In the genomic region with DNA sequence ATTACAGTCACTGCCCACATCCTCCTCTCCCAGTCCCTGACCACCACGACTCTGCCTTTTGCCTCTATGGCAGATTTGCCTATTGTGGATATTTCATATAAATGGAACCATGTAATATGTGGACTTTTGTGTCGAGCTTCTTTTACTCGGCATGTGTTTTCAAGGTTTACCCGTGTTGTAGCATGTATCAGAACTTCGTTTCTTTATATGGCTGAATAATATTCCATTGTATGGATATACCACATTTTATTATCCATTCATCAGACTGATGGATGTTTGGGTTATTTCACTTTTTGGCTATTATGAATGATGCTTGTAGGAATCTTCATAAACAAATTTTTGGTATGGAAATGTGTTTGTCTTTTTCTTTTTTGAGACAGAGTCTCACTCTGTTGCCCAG, we compare ENCODE assay signal across 11 cellular contexts. TPM values are rescaled to one million over a fixed set of nuclear protein-coding genes. Genes with fewer than 3 reads are reported as not detected.
"Had no signal": no experiment of that assay in that cellular context is flagged by ENCODE, and none has a peak within 500 bp of the region (broad histone marks: within the 10 kb centered on the region; RNA-seq: fewer than 3 reads in every experiment).

No MANE protein-coding gene starts in this region.

- H3K4me3 ChIP-seq: GM23248, GM23338, HAP-1 had no signal

- H3K9ac ChIP-seq: GM23248 had no signal

- H3K4me1 ChIP-seq: HAP-1 had no signal

- H3K27ac ChIP-seq: GM23248 had no signal

- H3K36me3 ChIP-seq: HAP-1 had no signal

- DNase-seq: GM23248, GOT3, H7, H9, HCEC 1CT, HFFc6 had no signal

- FAIRE-seq: H1, H54 had no signal

- ATAC-seq: GM23338, HCT116 had no signal

- H3K4me2 ChIP-seq: GM23338 had no signal

- H2AFZ ChIP-seq: GM23248, GM23338 had no signal

RNA-seq across cellular contexts. Expression of a gene that starts 43.7 kb away (rescaled TPM):
- total RNA-seq: GM23248 had no signal
- polyA plus RNA-seq: GM23248 had no signal
